In the genomic region with DNA sequence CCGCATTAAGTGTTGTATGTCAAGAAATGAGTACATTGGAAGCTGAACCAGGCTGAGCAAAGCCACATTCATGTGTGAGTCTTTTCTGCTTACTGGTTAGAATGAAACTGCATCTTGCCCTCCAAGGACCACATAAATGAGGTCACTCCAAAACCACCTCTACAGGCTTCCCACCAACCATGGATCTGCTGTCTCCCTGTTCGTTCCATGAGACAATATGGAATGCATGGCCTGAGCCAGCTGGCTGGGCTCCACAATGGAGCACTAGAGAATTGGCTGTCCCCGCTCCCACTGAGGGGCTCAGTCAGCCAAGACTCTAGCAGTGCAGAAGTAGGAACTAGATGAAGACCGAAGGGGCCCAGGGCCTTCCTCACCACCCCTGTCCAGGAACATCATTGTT, we compare ENCODE assay signal across 18 cellular contexts.
A peak's percentile ranks its signal among the peaks of the same experiment; 100 is the strongest.
DNase-seq lines count a peak whose midpoint lies in the region; ATAC-seq, FAIRE-seq and TF ChIP-seq lines count a peak whose summit lies in the region.
"Had no signal": no experiment of that assay in that cellular context is flagged by ENCODE, and none has a peak within 500 bp of the region (broad histone marks: within the 10 kb centered on the region; RNA-seq: fewer than 3 reads in every experiment).

No MANE protein-coding gene starts in this region.

- peak overlapping the region in 1 of 2 experiments; percentile 35; a peak in 1 of 4 replicates for H3K27ac ChIP-seq in SK-N-SH (ENCODE audit: low read depth in 2 of 2, low read length in 1 of 2)
- peak overlapping the region in 10 of 12 donors; percentile 38 to 82 (median 67) for H3K27ac ChIP-seq in heart left ventricle
- peak overlapping the region in 2 of 4 donors; percentile 14 to 44 for H3K27ac ChIP-seq in pancreas
- H3K27ac ChIP-seq in ascending aorta = peak overlapping the region in 1 of 2 donors; percentile 29
- H3K27ac ChIP-seq: foreskin keratinocyte had no signal

- H3K27ac Mint-ChIP-seq in WTC11 = no peak overlapping the region
- H3K27ac Mint-ChIP-seq: GM23338, T-cell had no signal

- no peaks in the 10 kb centered on the region for H3K9me2 ChIP-seq in SK-N-SH

- H3K4me3 Mint-ChIP-seq in WTC11 = no peak overlapping the region
- H3K4me3 Mint-ChIP-seq: CD4-positive, CD25-positive, alpha-beta regulatory T cell; GM23338; T-cell had no signal

- no peak for TF ChIP-seq POLR2A in heart left ventricle (IDR thresholded peaks at IDR 0.05)

- no peak for TF ChIP-seq EP300 in SK-N-SH (IDR thresholded peaks at IDR 0.05; ENCODE audit: borderline replicate concordance in 1 of 2, low read depth in 1 of 2, low read length in 1 of 2)

- H3K27me3 ChIP-seq in SK-N-SH (ENCODE audit: insufficient read depth) = no peaks in the 10 kb centered on the region
- no peaks in the 10 kb centered on the region for H3K27me3 ChIP-seq in heart left ventricle
- H3K27me3 ChIP-seq in pancreas = no peaks in the 10 kb centered on the region
- H3K27me3 ChIP-seq in ascending aorta = no peaks in the 10 kb centered on the region

- H3K4me1 Mint-ChIP-seq in WTC11 = peaks cover 6% of the 10 kb centered on the region
- H3K4me1 Mint-ChIP-seq: CD4-positive, CD25-positive, alpha-beta regulatory T cell; T-cell had no signal

- POLR2A ChIA-PET in SK-N-SH (lab: Yijun Ruan, JAX) (no interaction called here), WTC11 (lab: Charles Lee) (no interaction called here)

- H3K4me3 ChIP-seq in SK-N-SH (ENCODE audit: low read depth in 2 of 2, low read length in 1 of 2) = no peak overlapping the region
- H3K4me3 ChIP-seq in heart left ventricle = no peak overlapping the region
- H3K4me3 ChIP-seq in pancreas = no peak overlapping the region
- no peak overlapping the region for H3K4me3 ChIP-seq in ascending aorta
- H3K4me3 ChIP-seq: GM23338 had no signal

- H3K79me2 ChIP-seq in SK-N-SH (ENCODE audit: insufficient read depth) = peaks cover 13% of the 10 kb centered on the region; the same call in 1 of the 2 replicates

- intact Hi-C loops in heart left ventricle (cut with DNase I) = no loop called here
- intact Hi-C loops in pancreas (cut with DNase I) = no loop called here
- intact Hi-C loops in ascending aorta (cut with DNase I) = no loop called here

- no peaks in the 10 kb centered on the region for H3K36me3 Mint-ChIP-seq in WTC11
- H3K36me3 Mint-ChIP-seq: CD4-positive, CD25-positive, alpha-beta regulatory T cell; T-cell had no signal

- peaks cover 0 to 13% of the 10 kb centered on the region in 2 experiments for H3K36me3 ChIP-seq in SK-N-SH (replicated peaks in 1 of 2; ENCODE audit: control insufficient read depth in 1 of 2, insufficient read depth in 2 of 2, low read length in 1 of 2)
- H3K36me3 ChIP-seq in heart left ventricle = peaks cover 0 to 4% (median 0%) of the 10 kb centered on the region in 9 donors
- peaks cover 0 to 3% (median 0%) of the 10 kb centered on the region in 3 donors for H3K36me3 ChIP-seq in pancreas
- H3K36me3 ChIP-seq in ascending aorta = no peaks in the 10 kb centered on the region

- peak; percentile 70 for DNase-seq in GM03348 (ENCODE audit: low spot score)
- DNase-seq in SK-N-SH = no peak
- peak; percentile 78 to 91 (median 85) for DNase-seq in heart left ventricle
- DNase-seq in pancreas = peak in 1 of 6 donors; percentile 64
- DNase-seq in OCI-M1 (lab: John Stamatoyannopoulos, UW) = no peak
- DNase-seq in ascending aorta (ENCODE audit: low spot score in 2 of 2) = no peak
- no peak for DNase-seq in WTC11 (ENCODE audit: low spot score)
- no peak for DNase-seq in NCI-H2171 (lab: John Stamatoyannopoulos, UW)
- DNase-seq: activated CD4-positive, alpha-beta T cell treated with anti-CD3 and anti-CD28 coated beads, Interleukin-2, amount 50 U/mL, for 4 hours; activated gamma-delta T cell treated with Interleukin-2 at 50 U/mL for 16 hours; CD4-positive, CD25-positive, alpha-beta regulatory T cell; dermis blood vessel endothelial cell; foreskin keratinocyte; NCI-H1436 treated with DMSO at 0.1 percent for 48 hours; stimulated activated CD4-positive, alpha-beta T cell treated with anti-CD3 and anti-CD28 coated beads, Interleukin-4, amount 100 ng/mL, for 1 hour; stimulated activated naive CD4-positive, alpha-beta T cell treated with Interleukin-2 at 50 U/mL for 16 hours; T-cell had no signal

- peak; percentile 71 to 84 (median 78) for ATAC-seq in heart left ventricle
- peak; percentile 32 to 72 (median 60) for ATAC-seq in pancreas
- no peak for ATAC-seq in WTC11
- ATAC-seq: foreskin keratinocyte, GM23338, T-cell had no signal

- no peak for TF ChIP-seq RAD21 in SK-N-SH (IDR thresholded peaks at IDR 0.05; ENCODE audit: low read length)

- 57% methylated on average over 3 of the region's 4 CpGs for WGBS in SK-N-SH (ENCODE audit: low lambda C conversion rate)
- 36 to 43% (median 37%) methylated on average over 4 of the region's 4 CpGs for WGBS in heart left ventricle, 4 donors
- WGBS in pancreas, 2 donors = 37 to 42% methylated on average over 4 of the region's 4 CpGs

- CTCF ChIA-PET in SK-N-SH (lab: Yijun Ruan, JAX) (interaction anchor here (0.6 to 2.6 kb wide), 4 partner anchors 26 to 358 kb away, joined by 3 to 9 read pairs (median 8); no protein-coding TSS in a partner anchor), WTC11 (lab: Charles Lee) (interaction anchor here (1.6 kb wide), 1 partner anchor 16 kb away, joined by 3 read pairs; no protein-coding TSS in a partner anchor)

- TF ChIP-seq CTCF in SK-N-SH (IDR thresholded peaks at IDR 0.05) (no peak), heart left ventricle (IDR thresholded peaks at IDR 0.05) (no peak), pancreas (IDR thresholded peaks at IDR 0.05) (no peak), ascending aorta (IDR thresholded peaks at IDR 0.05) (no peak), WTC11 (IDR thresholded peaks at IDR 0.05) (no peak)

- H3K9me3 ChIP-seq in SK-N-SH (no peaks in the 10 kb centered on the region), heart left ventricle (no peaks in the 10 kb centered on the region), pancreas (no peaks in the 10 kb centered on the region), ascending aorta (no peaks in the 10 kb centered on the region)

- no peaks in the 10 kb centered on the region for H4K20me1 ChIP-seq in SK-N-SH (ENCODE audit: insufficient read depth)

- H3K9me3 Mint-ChIP-seq in WTC11 = no peaks in the 10 kb centered on the region
- H3K9me3 Mint-ChIP-seq: GM23338, T-cell had no signal

- no peak overlapping the region for H3K9ac ChIP-seq in SK-N-SH

- H3K4me1 ChIP-seq in SK-N-SH (ENCODE audit: control insufficient read depth in 1 of 2, insufficient read depth in 2 of 2, low read depth in 1 of 2, low read length in 1 of 2) (peaks cover 18 to 24% of the 10 kb centered on the region in 2 experiments), heart left ventricle (peaks cover 11 to 65% (median 38%) of the 10 kb centered on the region in 12 donors), pancreas (peaks cover 20 to 43% (median 25%) of the 10 kb centered on the region in 3 donors), ascending aorta (peaks cover 4 to 17% of the 10 kb centered on the region in 2 donors)
- H3K4me1 ChIP-seq: foreskin keratinocyte had no signal

- H2AFZ ChIP-seq in SK-N-SH (ENCODE audit: low read depth) = no peak overlapping the region
- H2AFZ ChIP-seq: GM23338 had no signal

- H3K4me2 ChIP-seq in SK-N-SH = peak overlapping the region; percentile 4; the same call in 1 of the 2 replicates
- H3K4me2 ChIP-seq: GM23338 had no signal

- H3K27me3 Mint-ChIP-seq in WTC11 (ENCODE audit: low read depth) = no peaks in the 10 kb centered on the region; the same call in 1 of the 2 replicates
- H3K27me3 Mint-ChIP-seq: CD4-positive, CD25-positive, alpha-beta regulatory T cell; T-cell had no signal

- no peaks in the 10 kb centered on the region for H3F3A ChIP-seq in SK-N-SH (replicated peaks; ENCODE audit: insufficient read depth)

- no peak for FAIRE-seq in pancreas (lab: Jason Lieb, UNC)

TF ChIP-seq in SK-N-SH, 30 proteins besides CTCF, POLR2A, EP300 and RAD21:
- peak; percentile 44; the same call in 1 of the 2 replicates for TF ChIP-seq TCF12 (IDR thresholded peaks at IDR 0.05)
- TF ChIP-seq YY1 (IDR thresholded peaks at IDR 0.05; ENCODE audit: low read depth) = no peak
- TF ChIP-seq, protein P1, sequence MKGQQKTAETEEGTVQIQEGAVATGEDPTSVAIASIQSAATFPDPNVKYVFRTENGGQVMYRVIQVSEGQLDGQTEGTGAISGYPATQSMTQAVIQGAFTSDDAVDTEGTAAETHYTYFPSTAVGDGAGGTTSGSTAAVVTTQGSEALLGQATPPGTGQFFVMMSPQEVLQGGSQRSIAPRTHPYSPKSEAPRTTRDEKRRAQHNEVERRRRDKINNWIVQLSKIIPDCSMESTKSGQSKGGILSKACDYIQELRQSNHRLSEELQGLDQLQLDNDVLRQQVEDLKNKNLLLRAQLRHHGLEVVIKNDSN (IDR thresholded peaks at IDR 0.05; ENCODE audit: borderline replicate concordance, low read depth) = no peak
- TF ChIP-seq SIN3A (IDR thresholded peaks at IDR 0.05; ENCODE audit: borderline replicate concordance, low read depth, low read length) = no peak
- TF ChIP-seq NFIC (IDR thresholded peaks at IDR 0.05; ENCODE audit: borderline replicate concordance) = peak; percentile 87
- TF ChIP-seq POLR2AphosphoS5 (IDR thresholded peaks at IDR 0.05; ENCODE audit: low read depth, low read length) = no peak

TF ChIP-seq in WTC11, 78 proteins besides CTCF, POLR2A, EP300 and RAD21 (continues in another document):
- TF ChIP-seq, protein P2, sequence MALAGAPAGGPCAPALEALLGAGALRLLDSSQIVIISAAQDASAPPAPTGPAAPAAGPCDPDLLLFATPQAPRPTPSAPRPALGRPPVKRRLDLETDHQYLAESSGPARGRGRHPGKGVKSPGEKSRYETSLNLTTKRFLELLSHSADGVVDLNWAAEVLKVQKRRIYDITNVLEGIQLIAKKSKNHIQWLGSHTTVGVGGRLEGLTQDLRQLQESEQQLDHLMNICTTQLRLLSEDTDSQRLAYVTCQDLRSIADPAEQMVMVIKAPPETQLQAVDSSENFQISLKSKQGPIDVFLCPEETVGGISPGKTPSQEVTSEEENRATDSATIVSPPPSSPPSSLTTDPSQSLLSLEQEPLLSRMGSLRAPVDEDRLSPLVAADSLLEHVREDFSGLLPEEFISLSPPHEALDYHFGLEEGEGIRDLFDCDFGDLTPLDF (CRISPR knock-in tag; IDR thresholded peaks at IDR 0.05) = no peak
- TF ChIP-seq ZNF317 (CRISPR knock-in tag; IDR thresholded peaks at IDR 0.05; ENCODE audit: borderline replicate concordance, low read depth) (no peak), TCF7 (CRISPR knock-in tag; IDR thresholded peaks at IDR 0.05; ENCODE audit: low read depth) (no peak), ATF1 (CRISPR knock-in tag; IDR thresholded peaks at IDR 0.05) (no peak)

Comparison
In these comparisons a context has a peak if more than half of its experiments do, and no peak if none do; other contexts are left out.
1. DNase-seq: peak in GM03348 (single experiment) and heart left ventricle (5 of 5); none in SK-N-SH (single experiment), OCI-M1 (single experiment), ascending aorta (0 of 2), WTC11 (single experiment) and NCI-H2171 (single experiment).